In the genomic region with DNA sequence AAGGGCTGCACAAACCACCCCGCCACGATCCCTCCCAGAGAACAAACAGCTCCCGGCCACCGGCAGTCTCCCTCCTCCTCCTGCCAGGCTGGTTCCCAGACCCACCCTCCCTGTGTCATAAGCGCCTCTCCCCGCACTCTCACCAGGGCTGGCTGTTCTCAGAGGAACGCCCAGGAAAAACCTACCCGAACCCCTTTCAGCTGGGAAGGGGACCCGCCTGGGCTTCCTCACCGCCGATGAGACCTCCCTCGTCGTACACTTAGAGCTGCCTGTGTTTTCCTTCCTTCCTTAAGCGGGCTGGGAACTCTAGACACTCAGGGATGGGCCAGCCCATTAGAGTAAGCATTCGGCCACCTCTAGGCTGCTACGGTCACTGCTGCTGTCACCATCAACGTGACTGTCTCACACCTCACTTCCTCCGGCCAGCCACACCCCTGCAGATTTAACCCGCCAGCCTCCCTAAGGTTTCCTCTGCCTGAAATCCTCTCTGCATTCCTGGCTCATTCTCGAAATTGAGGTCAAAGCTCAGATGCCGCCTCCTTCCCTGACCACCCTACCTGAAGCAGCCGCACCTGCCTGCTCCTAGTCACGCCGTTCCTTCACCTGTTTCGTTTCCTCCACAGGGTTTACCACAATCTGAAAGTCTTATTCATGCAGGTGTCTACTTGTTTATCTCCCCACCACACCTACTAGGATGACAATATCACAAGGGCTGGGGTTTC, we compare ENCODE assay signal across 2 cellular contexts.
TF ChIP-seq lines count a peak whose summit lies in the region.

No MANE protein-coding gene starts in this region.

TF ChIP-seq in HCT116, 20 proteins besides CTCF, POLR2A, EP300 and RAD21 (continued from another document):
- TF ChIP-seq POLR2AphosphoS5 (IDR thresholded peaks at IDR 0.05; ENCODE audit: low read depth, low read length) (peak; percentile 60), SP1 (IDR thresholded peaks at IDR 0.05; ENCODE audit: low read depth) (0 out of 2 replicates have a peak, but pooled peaks have one; percentile 30), CBX3 (IDR thresholded peaks at IDR 0.05; ENCODE audit: low read depth) (no peak), FOSL1 (IDR thresholded peaks at IDR 0.05; ENCODE audit: low read depth) (peak; percentile 6; the same call in 1 of the 2 replicates), EZH2 (IDR thresholded peaks at IDR 0.05) (no peak), YY1 (IDR thresholded peaks at IDR 0.05; ENCODE audit: extremely low read depth, insufficient replicate concordance, low read depth, low read length) (no peak), CEBPB (IDR thresholded peaks at IDR 0.05; ENCODE audit: low read depth) (no peak), SRF (IDR thresholded peaks at IDR 0.05; ENCODE audit: low read depth) (no peak), SIN3A (IDR thresholded peaks at IDR 0.05; ENCODE audit: low read depth) (peak; percentile 87), ELF1 (IDR thresholded peaks at IDR 0.05; ENCODE audit: borderline replicate concordance, low read depth) (no peak), ZFX (IDR thresholded peaks at IDR 0.05) (no peak)
- TF ChIP-seq, protein P1, sequence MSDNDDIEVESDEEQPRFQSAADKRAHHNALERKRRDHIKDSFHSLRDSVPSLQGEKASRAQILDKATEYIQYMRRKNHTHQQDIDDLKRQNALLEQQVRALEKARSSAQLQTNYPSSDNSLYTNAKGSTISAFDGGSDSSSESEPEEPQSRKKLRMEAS (IDR thresholded peaks at IDR 0.05) = peak; percentile 82
- TF ChIP-seq, protein P2, sequence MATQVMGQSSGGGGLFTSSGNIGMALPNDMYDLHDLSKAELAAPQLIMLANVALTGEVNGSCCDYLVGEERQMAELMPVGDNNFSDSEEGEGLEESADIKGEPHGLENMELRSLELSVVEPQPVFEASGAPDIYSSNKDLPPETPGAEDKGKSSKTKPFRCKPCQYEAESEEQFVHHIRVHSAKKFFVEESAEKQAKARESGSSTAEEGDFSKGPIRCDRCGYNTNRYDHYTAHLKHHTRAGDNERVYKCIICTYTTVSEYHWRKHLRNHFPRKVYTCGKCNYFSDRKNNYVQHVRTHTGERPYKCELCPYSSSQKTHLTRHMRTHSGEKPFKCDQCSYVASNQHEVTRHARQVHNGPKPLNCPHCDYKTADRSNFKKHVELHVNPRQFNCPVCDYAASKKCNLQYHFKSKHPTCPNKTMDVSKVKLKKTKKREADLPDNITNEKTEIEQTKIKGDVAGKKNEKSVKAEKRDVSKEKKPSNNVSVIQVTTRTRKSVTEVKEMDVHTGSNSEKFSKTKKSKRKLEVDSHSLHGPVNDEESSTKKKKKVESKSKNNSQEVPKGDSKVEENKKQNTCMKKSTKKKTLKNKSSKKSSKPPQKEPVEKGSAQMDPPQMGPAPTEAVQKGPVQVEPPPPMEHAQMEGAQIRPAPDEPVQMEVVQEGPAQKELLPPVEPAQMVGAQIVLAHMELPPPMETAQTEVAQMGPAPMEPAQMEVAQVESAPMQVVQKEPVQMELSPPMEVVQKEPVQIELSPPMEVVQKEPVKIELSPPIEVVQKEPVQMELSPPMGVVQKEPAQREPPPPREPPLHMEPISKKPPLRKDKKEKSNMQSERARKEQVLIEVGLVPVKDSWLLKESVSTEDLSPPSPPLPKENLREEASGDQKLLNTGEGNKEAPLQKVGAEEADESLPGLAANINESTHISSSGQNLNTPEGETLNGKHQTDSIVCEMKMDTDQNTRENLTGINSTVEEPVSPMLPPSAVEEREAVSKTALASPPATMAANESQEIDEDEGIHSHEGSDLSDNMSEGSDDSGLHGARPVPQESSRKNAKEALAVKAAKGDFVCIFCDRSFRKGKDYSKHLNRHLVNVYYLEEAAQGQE (IDR thresholded peaks at IDR 0.05; ENCODE audit: low read depth) = no peak

TF ChIP-seq in WTC11, 78 proteins besides CTCF, POLR2A, EP300 and RAD21:
- TF ChIP-seq, protein P1 (CRISPR knock-in tag; IDR thresholded peaks at IDR 0.05) = peak; percentile 36; the same call in 1 of the 2 replicates
- TF ChIP-seq, protein P3, sequence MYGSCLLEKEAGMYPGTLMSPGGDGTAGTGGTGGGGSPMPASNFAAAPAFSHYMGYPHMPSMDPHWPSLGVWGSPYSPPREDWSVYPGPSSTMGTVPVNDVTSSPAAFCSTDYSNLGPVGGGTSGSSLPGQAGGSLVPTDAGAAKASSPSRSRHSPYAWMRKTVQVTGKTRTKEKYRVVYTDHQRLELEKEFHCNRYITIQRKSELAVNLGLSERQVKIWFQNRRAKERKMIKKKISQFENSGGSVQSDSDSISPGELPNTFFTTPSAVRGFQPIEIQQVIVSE (CRISPR knock-in tag; IDR thresholded peaks at IDR 0.05; ENCODE audit: borderline replicate concordance) = no peak
